ENCODE assay signal across 9 cellular contexts in the genomic region with DNA sequence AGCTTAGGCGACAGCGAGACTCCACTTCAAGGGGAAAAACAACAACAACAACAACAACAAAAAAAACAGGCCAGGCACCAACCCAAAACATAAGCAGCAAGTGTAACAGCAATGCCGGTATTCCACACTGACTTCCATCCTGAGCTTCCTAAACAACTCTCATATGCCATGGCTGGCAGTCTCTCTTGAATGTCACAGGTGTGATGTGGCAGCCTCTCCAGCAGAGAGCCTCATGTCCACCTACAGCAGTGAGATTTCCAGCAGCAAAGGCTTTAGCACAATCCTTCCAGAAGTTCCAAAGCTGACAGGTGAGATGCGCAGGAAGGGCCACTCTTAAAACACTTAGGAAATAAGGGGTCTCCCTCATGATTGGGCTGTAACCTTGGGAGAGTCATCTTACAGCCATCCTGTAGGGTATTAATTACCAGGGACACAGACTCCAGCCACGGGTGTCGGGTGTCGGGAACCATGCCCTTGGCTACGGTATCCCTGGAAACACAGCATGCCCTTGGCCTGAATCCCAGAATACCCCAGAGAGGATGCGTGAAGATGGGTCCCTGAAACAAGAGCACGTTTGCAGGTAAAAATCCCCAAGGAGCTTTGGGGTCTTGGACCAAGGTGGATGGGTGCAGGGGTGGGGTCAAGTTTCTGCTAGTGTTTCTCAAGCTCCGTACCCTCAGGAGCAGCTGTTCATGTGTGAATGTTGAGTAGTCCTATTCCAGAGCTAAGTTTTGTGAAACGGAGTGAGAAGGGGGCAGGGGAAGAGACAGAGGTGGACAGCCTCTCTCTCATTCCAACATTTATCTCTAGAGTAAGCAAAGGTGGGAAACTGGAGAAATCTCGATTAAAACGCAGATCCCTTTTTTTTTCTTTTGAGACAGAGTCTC. TPM values are rescaled to one million over a fixed set of nuclear protein-coding genes. Genes with fewer than 3 reads are reported as not detected.
DNase-seq lines count a peak whose midpoint lies in the region; ATAC-seq and TF ChIP-seq lines count a peak whose summit lies in the region.
"Had no signal": no experiment of that assay in that cellular context is flagged by ENCODE, and none has a peak within 500 bp of the region (broad histone marks: within the 10 kb centered on the region; RNA-seq: fewer than 3 reads in every experiment).

No MANE protein-coding gene starts in this region.

- H3K4me1 ChIP-seq in left lung: no peaks in the 10 kb centered on the region

- H3K9me3 ChIP-seq in MG63 (no peaks in the 10 kb centered on the region), left lung (no peaks in the 10 kb centered on the region)

- H3K4me1 Mint-ChIP-seq in activated naive CD8-positive, alpha-beta T cell treated with anti-CD3 and anti-CD28 coated beads for 36 hours: peaks cover 39% of the 10 kb centered on the region
- H3K4me1 Mint-ChIP-seq in activated CD4-positive, alpha-beta T cell treated with anti-CD3 and anti-CD28 coated beads, Interleukin-2, amount 10 ng/mL, durations not matched to agents 24 days and 14 days: peaks cover 32% of the 10 kb centered on the region

- peaks cover 2% of the 10 kb centered on the region for H3K9me3 Mint-ChIP-seq in activated naive CD8-positive, alpha-beta T cell treated with anti-CD3 and anti-CD28 coated beads for 36 hours
- no peaks in the 10 kb centered on the region for H3K9me3 Mint-ChIP-seq in activated CD4-positive, alpha-beta T cell treated with anti-CD3 and anti-CD28 coated beads, Interleukin-2, amount 10 ng/mL, durations not matched to agents 24 days and 14 days

- DNase-seq in DMS153 (lab: John Stamatoyannopoulos, UW) (peak; percentile 88), MG63 (peak; percentile 35), left lung (no peak), GM20000 (ENCODE audit: low spot score) (no peak)
- DNase-seq in activated naive CD8-positive, alpha-beta T cell treated with anti-CD3 and anti-CD28 coated beads for 36 hours: no peak
- DNase-seq in activated CD4-positive, alpha-beta T cell treated with anti-CD3 and anti-CD28 coated beads, Interleukin-2, amount 10 ng/mL, durations not matched to agents 24 days and 14 days: no peak
- DNase-seq: activated CD4-positive, alpha-beta T cell treated with anti-CD3 and anti-CD28 coated beads for 4 hours had no signal

- H3K36me3 Mint-ChIP-seq in activated naive CD8-positive, alpha-beta T cell treated with anti-CD3 and anti-CD28 coated beads for 36 hours: peaks cover 4% of the 10 kb centered on the region
- peaks cover 16% of the 10 kb centered on the region for H3K36me3 Mint-ChIP-seq in activated CD4-positive, alpha-beta T cell treated with anti-CD3 and anti-CD28 coated beads, Interleukin-2, amount 10 ng/mL, durations not matched to agents 24 days and 14 days (ENCODE audit: low read depth)

- H3K4me3 Mint-ChIP-seq in activated naive CD8-positive, alpha-beta T cell treated with anti-CD3 and anti-CD28 coated beads for 36 hours: no peak overlapping the region
- no peak overlapping the region for H3K4me3 Mint-ChIP-seq in activated CD4-positive, alpha-beta T cell treated with anti-CD3 and anti-CD28 coated beads, Interleukin-2, amount 10 ng/mL, durations not matched to agents 24 days and 14 days

- H3K27ac Mint-ChIP-seq in activated naive CD8-positive, alpha-beta T cell treated with anti-CD3 and anti-CD28 coated beads for 36 hours: no peak overlapping the region
- no peak overlapping the region for H3K27ac Mint-ChIP-seq in activated CD4-positive, alpha-beta T cell treated with anti-CD3 and anti-CD28 coated beads, Interleukin-2, amount 10 ng/mL, durations not matched to agents 24 days and 14 days

- H3K27me3 Mint-ChIP-seq in activated naive CD8-positive, alpha-beta T cell treated with anti-CD3 and anti-CD28 coated beads for 36 hours: no peaks in the 10 kb centered on the region
- no peaks in the 10 kb centered on the region for H3K27me3 Mint-ChIP-seq in activated CD4-positive, alpha-beta T cell treated with anti-CD3 and anti-CD28 coated beads, Interleukin-2, amount 10 ng/mL, durations not matched to agents 24 days and 14 days

- no peak overlapping the region for H3K4me3 ChIP-seq in MG63
- no peak overlapping the region for H3K4me3 ChIP-seq in left lung

- no peak overlapping the region for H3K27ac ChIP-seq in left lung

- ATAC-seq in SK-N-SH treated with all-trans-retinoic acid at 6 μM for 48 hours (peak; percentile 94), left lung (peak; percentile 26), GM21381 (IDR thresholded peaks at IDR 0.05; ENCODE audit: unreplicated experiment) (no peak)

- intact Hi-C loops in left lung (cut with DNase I): no loop called here
- intact Hi-C loops in activated CD4-positive, alpha-beta T cell treated with anti-CD3 and anti-CD28 coated beads, Interleukin-2, amount 10 ng/mL, durations not matched to agents 24 days and 14 days (cut with micrococcal nuclease): no loop called here

- H3K36me3 ChIP-seq in MG63: no peaks in the 10 kb centered on the region
- H3K36me3 ChIP-seq in left lung: no peaks in the 10 kb centered on the region

- H3K27me3 ChIP-seq in MG63: no peaks in the 10 kb centered on the region
- no peaks in the 10 kb centered on the region for H3K27me3 ChIP-seq in left lung

- TF ChIP-seq CTCF in left lung (IDR thresholded peaks at IDR 0.05): no peak
- no peak for TF ChIP-seq CTCF in GM20000 (IDR thresholded peaks at IDR 0.05; ENCODE audit: extremely low read depth, missing control alignments)

TF ChIP-seq in SK-N-SH treated with all-trans-retinoic acid at 6 μM for 48 hours, 23 proteins besides CTCF, POLR2A, EP300 and RAD21:
- TF ChIP-seq ZFP30 (CRISPR knock-in tag; IDR thresholded peaks at IDR 0.05): no peak
- no peak for TF ChIP-seq ZNF8 (CRISPR knock-in tag; IDR thresholded peaks at IDR 0.05)
- TF ChIP-seq GLIS3 (CRISPR knock-in tag; IDR thresholded peaks at IDR 0.05): no peak

RNA-seq across cellular contexts. Expression of a gene that starts 31.4 kb away (rescaled TPM):
- 31.7 and 43.6 TPM in 2 replicates for total RNA-seq in MG63 (2014; rRNA removed; shearing (Covaris generic); ENCODE audit: low replicate concordance)
- total RNA-seq in left lung: 100 to 1,000 TPM in 1 of 2 donors, 10 to 100 TPM in 1; 73.1 to 106 TPM
- total RNA-seq in activated naive CD8-positive, alpha-beta T cell treated with anti-CD3 and anti-CD28 coated beads for 36 hours: 10 to 100 TPM; 30.4 to 31.0 TPM
- total RNA-seq in activated CD4-positive, alpha-beta T cell treated with anti-CD3 and anti-CD28 coated beads, Interleukin-2, amount 10 ng/mL, durations not matched to agents 24 days and 14 days: 42.1 and 43.8 TPM in 2 replicates

Comparison
In these comparisons a context has a peak if more than half of its experiments do, and no peak if none do; other contexts are left out.
1. DNase-seq: peak in DMS153 (single experiment) and MG63 (single experiment); none in left lung (0 of 2), activated naive CD8-positive, alpha-beta T cell treated with anti-CD3 and anti-CD28 coated beads for 36 hours (single experiment), GM20000 (single experiment) and activated CD4-positive, alpha-beta T cell treated with anti-CD3 and anti-CD28 coated beads, Interleukin-2, amount 10 ng/mL, durations not matched to agents 24 days and 14 days (single experiment).